In the genomic region with DNA sequence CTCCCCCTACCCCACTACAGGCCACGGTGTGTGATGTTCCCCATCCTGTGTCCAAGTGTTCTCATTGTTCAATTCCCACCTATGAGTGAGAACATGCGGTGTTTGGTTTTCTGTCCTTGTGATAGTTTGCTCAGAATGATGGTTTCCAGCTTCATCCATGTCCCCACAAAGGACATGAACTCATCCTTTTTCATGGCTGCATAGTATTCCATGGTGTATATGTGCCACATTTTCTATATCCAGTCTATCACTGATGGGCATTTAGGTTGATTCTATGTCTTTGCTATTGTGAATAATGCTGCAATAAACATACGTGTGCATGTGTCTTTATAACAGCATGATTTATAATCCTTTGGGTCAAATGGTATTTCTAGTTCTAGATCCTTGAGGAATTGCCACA, we compare ENCODE assay signal across 3 cellular contexts.
A peak's percentile ranks its signal among the peaks of the same experiment; 100 is the strongest.
DNase-seq lines count a peak whose midpoint lies in the region; ATAC-seq, FAIRE-seq and TF ChIP-seq lines count a peak whose summit lies in the region.
"Not testable (repeated sequence)": the region's sequence is repeated elsewhere in the genome, so short reads cannot be mapped to it uniquely, and the experiment has no call there.

No MANE protein-coding gene starts in this region.

- not testable (repeated sequence) for DNase-seq in WTC11 (ENCODE audit: low spot score); K562 (ENCODE audit: extremely low read depth in 1 of 4, low spot score in 3 of 4)

- not testable (repeated sequence) for H3K4me2 ChIP-seq in K562 (ENCODE audit: insufficient read depth, low read length)

- not testable (repeated sequence) for H3K27ac Mint-ChIP-seq in WTC11

- not testable (repeated sequence) for H2AFZ ChIP-seq in K562 (ENCODE audit: low read depth, low read length)

- in situ Hi-C loops in K562 (cut with MboI) = not testable (repeated sequence)

- intact Hi-C loops in K562 (cut with micrococcal nuclease) = loop anchor here (10.0 kb wide), 1 partner anchor 125 kb away; no protein-coding TSS in a partner anchor

- 0% methylated on average over 1 of the region's 3 CpGs for WGBS in K562 (ENCODE audit: insufficient coverage, low coverage, missing lambda C conversion rate)

- H3K9ac ChIP-seq in K562 (ENCODE audit: insufficient read depth in 1 of 2, low read depth in 2 of 2, low read length in 2 of 2) = not testable (repeated sequence)

- H3K36me3 ChIP-seq in HEK293 (ENCODE audit: control insufficient read depth in 2 of 2, insufficient read depth in 1 of 2, low read length in 2 of 2); K562 (ENCODE audit: control insufficient read depth, insufficient read depth, low read length): not testable (repeated sequence)

- not testable (repeated sequence) for TF ChIP-seq POLR2A in K562 (conservative IDR thresholded peaks at IDR 0.05)

- H3K27ac ChIP-seq in HEK293 (ENCODE audit: extremely low read depth, low read depth, low read length); K562 (ENCODE audit: extremely low read depth, low read depth, low read length): not testable (repeated sequence)

- POLR2A ChIA-PET in HEK293 (lab: Yijun Ruan, JAX); WTC11 (lab: Charles Lee); K562 (lab: Yijun Ruan, JAX): not testable (repeated sequence)

- not testable (repeated sequence) for H3K36me3 Mint-ChIP-seq in WTC11

- H3K4me1 ChIP-seq in HEK293 (ENCODE audit: control insufficient read depth, insufficient read depth, low read length); K562 (replicated peaks in 1 of 2; ENCODE audit: control insufficient read depth in 2 of 2, insufficient read depth in 2 of 2, low read length in 2 of 2): not testable (repeated sequence)

- not testable (repeated sequence) for TF ChIP-seq CTCF in HEK293 (tag by site-specific recombination; IDR thresholded peaks at IDR 0.05); WTC11 (IDR thresholded peaks at IDR 0.05); K562 (IDR thresholded peaks at IDR 0.05 in 2 of 3, conservative IDR thresholded peaks at IDR 0.05 in 1 of 3; ENCODE audit: insufficient read depth in 2 of 3, low read depth in 1 of 3, low read length in 3 of 3)

- FAIRE-seq in K562 (lab: Jason Lieb, UNC) = not testable (repeated sequence)

- not testable (repeated sequence) for H3K4me3 Mint-ChIP-seq in WTC11

- TF ChIP-seq EP300 in K562 (IDR thresholded peaks at IDR 0.05; ENCODE audit: low read length) = not testable (repeated sequence)

- not testable (repeated sequence) for BruUV-seq in K562 (replicated peaks; lab: Mats Ljungman, UMichigan)

- H3K4me3 ChIP-seq in HEK293 (ENCODE audit: low read depth, low read length); K562: not testable (repeated sequence)

- not testable (repeated sequence) for H3K27me3 Mint-ChIP-seq in WTC11 (ENCODE audit: low read depth)

- not testable (repeated sequence) for TF ChIP-seq RAD21 in K562 (CRISPR knock-in tag; conservative IDR thresholded peaks at IDR 0.05 in 1 of 2, IDR thresholded peaks at IDR 0.05 in 1 of 2)

- H3K79me2 ChIP-seq in K562 (ENCODE audit: control insufficient read depth, insufficient read depth, low read length) = not testable (repeated sequence)

- H4K20me1 ChIP-seq in K562 (replicated peaks; ENCODE audit: control insufficient read depth, insufficient read depth, low read length) = not testable (repeated sequence)

- H3K9me3 ChIP-seq in HEK293 (ENCODE audit: control insufficient read depth, insufficient read depth, low read depth, low read length); K562 (replicated peaks; ENCODE audit: control insufficient read depth, insufficient read depth, low read depth, low read length): not testable (repeated sequence)

- not testable (repeated sequence) for H3K4me1 Mint-ChIP-seq in WTC11

- ATAC-seq in WTC11, K562: not testable (repeated sequence)

- not testable (repeated sequence) for H3K9me1 ChIP-seq in K562 (ENCODE audit: control insufficient read depth, insufficient read depth, low read length)

- CTCF ChIA-PET in HEK293 (lab: Yijun Ruan, JAX); WTC11 (lab: Charles Lee); K562 (lab: Yijun Ruan, JAX; ENCODE audit: low intra/inter-chr PET ratio): not testable (repeated sequence)

- not testable (repeated sequence) for H3K27me3 ChIP-seq in K562 (ENCODE audit: control insufficient read depth in 2 of 2, insufficient read depth in 2 of 2, low read length in 2 of 2)

- not testable (repeated sequence) for H3K9me3 Mint-ChIP-seq in WTC11

TF ChIP-seq in HEK293, 187 proteins besides CTCF, POLR2A, EP300 and RAD21:
- peak; percentile 92 for TF ChIP-seq ZNF146 (tag by site-specific recombination; IDR thresholded peaks at IDR 0.05)
- peak; percentile 75; the same call in 1 of the 2 replicates for TF ChIP-seq ZNF280D (tag by site-specific recombination; IDR thresholded peaks at IDR 0.05)

TF ChIP-seq in WTC11, 78 proteins besides CTCF, POLR2A, EP300 and RAD21:
- TF ChIP-seq GTF2I (CRISPR knock-in tag; conservative IDR thresholded peaks at IDR 0.05) = peak; percentile 16; the same call in 1 of the 2 replicates

TF ChIP-seq in K562, 482 proteins besides CTCF, POLR2A, EP300 and RAD21:
- 0 out of 2 replicates have a peak, but pooled peaks have one; percentile 16 for TF ChIP-seq SMARCA5 (IDR thresholded peaks at IDR 0.05)
- peak; percentile 22 to 53; a peak in 3 of 4 replicates for TF ChIP-seq KDM1A (IDR thresholded peaks at IDR 0.05)
- TF ChIP-seq, protein P1, sequence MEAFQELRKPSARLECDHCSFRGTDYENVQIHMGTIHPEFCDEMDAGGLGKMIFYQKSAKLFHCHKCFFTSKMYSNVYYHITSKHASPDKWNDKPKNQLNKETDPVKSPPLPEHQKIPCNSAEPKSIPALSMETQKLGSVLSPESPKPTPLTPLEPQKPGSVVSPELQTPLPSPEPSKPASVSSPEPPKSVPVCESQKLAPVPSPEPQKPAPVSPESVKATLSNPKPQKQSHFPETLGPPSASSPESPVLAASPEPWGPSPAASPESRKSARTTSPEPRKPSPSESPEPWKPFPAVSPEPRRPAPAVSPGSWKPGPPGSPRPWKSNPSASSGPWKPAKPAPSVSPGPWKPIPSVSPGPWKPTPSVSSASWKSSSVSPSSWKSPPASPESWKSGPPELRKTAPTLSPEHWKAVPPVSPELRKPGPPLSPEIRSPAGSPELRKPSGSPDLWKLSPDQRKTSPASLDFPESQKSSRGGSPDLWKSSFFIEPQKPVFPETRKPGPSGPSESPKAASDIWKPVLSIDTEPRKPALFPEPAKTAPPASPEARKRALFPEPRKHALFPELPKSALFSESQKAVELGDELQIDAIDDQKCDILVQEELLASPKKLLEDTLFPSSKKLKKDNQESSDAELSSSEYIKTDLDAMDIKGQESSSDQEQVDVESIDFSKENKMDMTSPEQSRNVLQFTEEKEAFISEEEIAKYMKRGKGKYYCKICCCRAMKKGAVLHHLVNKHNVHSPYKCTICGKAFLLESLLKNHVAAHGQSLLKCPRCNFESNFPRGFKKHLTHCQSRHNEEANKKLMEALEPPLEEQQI (IDR thresholded peaks at IDR 0.05) = peak; percentile 51; the same call in 1 of the 2 replicates
- TF ChIP-seq ZNF146 (CRISPR knock-in tag; IDR thresholded peaks at IDR 0.05; ENCODE audit: unreplicated experiment) = peak; percentile 89
- peak; percentile 57 for TF ChIP-seq BCOR (IDR thresholded peaks at IDR 0.05)
